ENCODE assay signal across 1 cellular context in the genomic region with DNA sequence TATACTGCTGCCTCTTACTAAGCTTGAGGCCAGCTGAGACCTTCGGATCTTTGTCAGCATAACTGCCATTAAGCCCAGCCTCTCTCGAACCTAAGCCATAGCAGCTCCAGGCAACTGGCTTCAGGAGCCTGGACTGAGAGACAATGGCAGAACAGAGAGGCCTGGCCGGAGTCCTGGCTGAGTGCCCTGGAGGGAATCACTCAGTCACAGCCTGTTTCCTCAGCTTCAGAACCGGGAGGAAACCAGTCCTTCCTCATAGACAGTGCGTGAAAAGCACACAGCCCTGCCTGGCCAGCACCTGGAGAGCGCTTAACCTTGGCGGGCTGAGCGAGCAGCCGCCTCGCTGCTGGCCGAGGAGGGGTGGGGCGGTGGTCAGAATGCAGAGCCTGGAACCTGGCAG.
TF ChIP-seq lines count a peak whose summit lies in the region.

No MANE protein-coding gene starts in this region.

TF ChIP-seq in endothelial cell of umbilical vein, 7 proteins besides CTCF, POLR2A, EP300 and RAD21:
- TF ChIP-seq MAX (IDR thresholded peaks at IDR 0.05; ENCODE audit: insufficient read depth, insufficient read length) (no peak), EZH2 (IDR thresholded peaks at IDR 0.05; ENCODE audit: borderline replicate concordance, low read depth, low read length, severe bottlenecking) (no peak), FOS (IDR thresholded peaks at IDR 0.05; ENCODE audit: borderline replicate concordance, insufficient read depth, low read length) (no peak), MYC (IDR thresholded peaks at IDR 0.05; ENCODE audit: low read depth, low read length) (no peak), POLR2AphosphoS5 (IDR thresholded peaks at IDR 0.05; ENCODE audit: insufficient read depth, low read depth, low read length) (no peak), JUN (IDR thresholded peaks at IDR 0.05; ENCODE audit: borderline replicate concordance, insufficient read depth, insufficient read length, low read depth) (no peak), GATA2 (IDR thresholded peaks at IDR 0.05; ENCODE audit: insufficient read depth, insufficient read length, low read depth, low read length) (no peak)
